In genomic region chr16:1678500-1679098, GRCh38 we compare ENCODE assay signal across 8 cellular contexts. TPM values are rescaled to one million over a fixed set of nuclear protein-coding genes. Genes with fewer than 3 reads are reported as not detected.
DNase-seq lines count a peak whose midpoint lies in the region; ATAC-seq, FAIRE-seq and TF ChIP-seq lines count a peak whose summit lies in the region.

No MANE protein-coding gene starts in this region.

- H3K9me3 Mint-ChIP-seq in activated naive CD8-positive, alpha-beta T cell treated with anti-CD3 and anti-CD28 coated beads, Interleukin-2, amount 10 ng/mL, durations not matched to agents 7 days and 5 days: no peaks in the 10 kb centered on the region

- peak overlapping the region; percentile 96 for H3K4me3 Mint-ChIP-seq in activated naive CD8-positive, alpha-beta T cell treated with anti-CD3 and anti-CD28 coated beads, Interleukin-2, amount 10 ng/mL, durations not matched to agents 7 days and 5 days

- H3K27ac Mint-ChIP-seq in activated naive CD8-positive, alpha-beta T cell treated with anti-CD3 and anti-CD28 coated beads, Interleukin-2, amount 10 ng/mL, durations not matched to agents 7 days and 5 days: peak overlapping the region; percentile 89

- no peak for TF ChIP-seq POLR2A in H54 (IDR thresholded peaks at IDR 0.05; ENCODE audit: low read depth, low read length)

- H3K27ac ChIP-seq in SJSA1: peak overlapping the region; percentile 87
- H3K27ac ChIP-seq in hepatocyte: peak overlapping the region; percentile 87

- POLR2A ChIA-PET in activated naive CD8-positive, alpha-beta T cell treated with anti-CD3 and anti-CD28 coated beads, Interleukin-2, amount 10 ng/mL, durations not matched to agents 7 days and 5 days (lab: Charles Lee): interaction anchor here (1.0 to 2.2 kb wide), 8 partner anchors 12 to 477 kb away, joined by 4 to 26 read pairs (median 5); partner anchors contain the start of genes CRAMP1, EME2, IFT140 and MAPK8IP3

- H3K36me3 ChIP-seq in ES-I3 (ENCODE audit: insufficient read depth, low read length): peaks cover 3% of the 10 kb centered on the region
- H3K36me3 ChIP-seq in SJSA1: peaks cover 83% of the 10 kb centered on the region
- H3K36me3 ChIP-seq in hepatocyte (replicated peaks; ENCODE audit: insufficient read depth, low read depth): no peaks in the 10 kb centered on the region
- peaks cover 33% of the 10 kb centered on the region for H3K36me3 ChIP-seq in skeletal muscle satellite cell (ENCODE audit: insufficient read depth, low read length)

- H3K9me3 ChIP-seq in ES-I3 (ENCODE audit: control insufficient read depth, insufficient read depth, low read length) (no peaks in the 10 kb centered on the region), SJSA1 (replicated peaks) (no peaks in the 10 kb centered on the region), hepatocyte (ENCODE audit: low read depth) (no peaks in the 10 kb centered on the region), skeletal muscle satellite cell (replicated peaks; ENCODE audit: low read length) (no peaks in the 10 kb centered on the region)

- peak overlapping the region; percentile 71 for H3K4me3 ChIP-seq in SJSA1
- H3K4me3 ChIP-seq in hepatocyte: peak overlapping the region; percentile 62
- H3K4me3 ChIP-seq in skeletal muscle satellite cell (ENCODE audit: low read length): peak overlapping the region; percentile 87

- H3K4me1 ChIP-seq in ES-I3 (ENCODE audit: insufficient read depth, low read length) (peaks cover 6% of the 10 kb centered on the region; the same call in 1 of the 2 replicates), SJSA1 (replicated peaks) (peaks cover 74% of the 10 kb centered on the region), hepatocyte (ENCODE audit: insufficient read depth) (peaks cover 12% of the 10 kb centered on the region), skeletal muscle satellite cell (ENCODE audit: control insufficient read depth, insufficient read depth, low read length) (peaks cover 15% of the 10 kb centered on the region)

- under 1% methylated on average over 20 of the region's 45 CpGs for WGBS in hepatocyte (ENCODE audit: low lambda C conversion rate, missing lambda C conversion rate)

- peak overlapping the region; percentile 9 for H2AFZ ChIP-seq in hepatocyte

- H3K27me3 ChIP-seq in SJSA1 (replicated peaks) (no peaks in the 10 kb centered on the region), hepatocyte (no peaks in the 10 kb centered on the region), skeletal muscle satellite cell (ENCODE audit: control insufficient read depth, insufficient read depth, low read length) (no peaks in the 10 kb centered on the region)

- H3K36me3 Mint-ChIP-seq in activated naive CD8-positive, alpha-beta T cell treated with anti-CD3 and anti-CD28 coated beads, Interleukin-2, amount 10 ng/mL, durations not matched to agents 7 days and 5 days: peaks cover under 1% of the 10 kb centered on the region

- DNase-seq in SJSA1 (ENCODE audit: low read depth in 1 of 2, low spot score in 2 of 2) (peak; percentile 83 to 86), hepatocyte (ENCODE audit: low spot score) (peak; percentile 75), H54 (ENCODE audit: insufficient read length, low spot score) (no peak), NCI-H2107 treated with DMSO at 0.1 percent for 48 hours (lab: John Stamatoyannopoulos, UW; ENCODE audit: unreplicated experiment) (no peak)
- DNase-seq in activated naive CD8-positive, alpha-beta T cell treated with anti-CD3 and anti-CD28 coated beads, Interleukin-2, amount 10 ng/mL, durations not matched to agents 7 days and 5 days: no peak

- no peaks in the 10 kb centered on the region for H3K9me2 ChIP-seq in hepatocyte (replicated peaks; ENCODE audit: insufficient read depth)

- H3K27me3 Mint-ChIP-seq in activated naive CD8-positive, alpha-beta T cell treated with anti-CD3 and anti-CD28 coated beads, Interleukin-2, amount 10 ng/mL, durations not matched to agents 7 days and 5 days: no peaks in the 10 kb centered on the region

- peaks cover 20% of the 10 kb centered on the region for H3K4me1 Mint-ChIP-seq in activated naive CD8-positive, alpha-beta T cell treated with anti-CD3 and anti-CD28 coated beads, Interleukin-2, amount 10 ng/mL, durations not matched to agents 7 days and 5 days

- peak; percentile 10 for TF ChIP-seq CTCF in hepatocyte (IDR thresholded peaks at IDR 0.05; ENCODE audit: poor library complexity)

- peaks cover 51% of the 10 kb centered on the region for H3K79me2 ChIP-seq in hepatocyte

- peak overlapping the region; percentile 95 for H3K4me2 ChIP-seq in hepatocyte
- peak overlapping the region; percentile 99 for H3K4me2 ChIP-seq in skeletal muscle satellite cell (ENCODE audit: low read length)

- ATAC-seq in HG03045 (IDR thresholded peaks at IDR 0.05; ENCODE audit: unreplicated experiment): peak; percentile 11
- ATAC-seq in activated naive CD8-positive, alpha-beta T cell treated with anti-CD3 and anti-CD28 coated beads, Interleukin-2, amount 10 ng/mL, durations not matched to agents 7 days and 5 days (ENCODE audit: low read depth): peak; percentile 24

- no peak for FAIRE-seq in H54 (lab: Jason Lieb, UNC)

- H3K9ac ChIP-seq in ES-I3 (ENCODE audit: low read depth, low read length) (peak overlapping the region; percentile 61), skeletal muscle satellite cell (ENCODE audit: low read depth, low read length) (peak overlapping the region; percentile 85)

- H4K20me1 ChIP-seq in hepatocyte (ENCODE audit: insufficient read depth, poor library complexity, severe bottlenecking): peaks cover 3% of the 10 kb centered on the region

RNA-seq across cellular contexts. Expression of gene JPT2, which starts 0.5 kb away (rescaled TPM):
- 180 and 352 TPM in 2 replicates for total RNA-seq in SJSA1 (2014; rRNA removed; shearing (Covaris generic))
- 10 to 100 TPM; 44.7 to 45.1 TPM for total RNA-seq in activated naive CD8-positive, alpha-beta T cell treated with anti-CD3 and anti-CD28 coated beads, Interleukin-2, amount 10 ng/mL, durations not matched to agents 7 days and 5 days
- 52.0 and 56.1 TPM in 2 replicates for total RNA-seq in hepatocyte
- 7.8 and 9.2 TPM in 2 replicates for polyA plus RNA-seq in hepatocyte
- 34.7 and 45.2 TPM in 2 replicates for total RNA-seq in skeletal muscle satellite cell (2012; rRNA removed)

RNA-seq across cellular contexts. Expression of gene MAPK8IP3, which starts 27.4 kb away (rescaled TPM):
- total RNA-seq in SJSA1 (2014; rRNA removed; shearing (Covaris generic)): 26.5 and 43.2 TPM in 2 replicates
- 100 to 1,000 TPM; 146 to 157 TPM for total RNA-seq in activated naive CD8-positive, alpha-beta T cell treated with anti-CD3 and anti-CD28 coated beads, Interleukin-2, amount 10 ng/mL, durations not matched to agents 7 days and 5 days
- total RNA-seq in hepatocyte: 25.4 and 42.3 TPM in 2 replicates
- 44.9 and 71.9 TPM in 2 replicates for polyA plus RNA-seq in hepatocyte
- 37.3 and 37.4 TPM in 2 replicates for total RNA-seq in skeletal muscle satellite cell (2012; rRNA removed)

Comparison
In these comparisons a context has a peak if more than half of its experiments do, and no peak if none do; other contexts are left out.
1. DNase-seq: peak in SJSA1 (2 of 2) and hepatocyte (single experiment); none in activated naive CD8-positive, alpha-beta T cell treated with anti-CD3 and anti-CD28 coated beads, Interleukin-2, amount 10 ng/mL, durations not matched to agents 7 days and 5 days (single experiment), H54 (single experiment) and NCI-H2107 treated with DMSO at 0.1 percent for 48 hours (single experiment).
2. Peak in every context shown above with its lines, with median percentiles within 50 percentile points of each other: H3K4me3 ChIP-seq.